ENCODE assay signal across 1 cellular context in the genomic region with DNA sequence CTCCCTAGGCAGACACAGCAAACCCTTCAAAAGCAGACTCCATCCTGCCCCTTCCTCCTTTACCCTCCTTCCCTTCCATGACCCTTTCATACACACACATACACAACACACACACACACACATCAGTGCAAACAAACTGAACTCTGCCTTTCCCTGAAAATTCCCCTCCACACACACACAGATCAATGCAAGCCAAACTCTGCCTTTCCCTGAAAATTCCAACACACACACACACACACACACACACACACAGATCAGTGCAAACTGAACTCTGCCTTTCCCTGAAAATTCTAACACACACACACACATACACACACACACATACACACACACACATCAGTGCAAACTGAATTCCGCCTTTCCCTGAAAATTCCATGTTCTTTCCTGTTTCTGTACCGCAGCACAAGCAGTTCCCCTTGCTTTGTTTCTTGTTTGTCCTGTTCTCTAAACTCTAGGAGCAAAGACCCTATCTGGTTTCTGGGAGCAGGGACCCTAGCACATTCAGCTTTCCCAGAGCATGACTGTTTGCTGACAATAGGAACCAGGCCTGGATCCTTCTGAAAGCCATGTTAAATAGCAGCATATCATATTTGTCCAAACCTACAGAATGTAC.
TF ChIP-seq lines count a peak whose summit lies in the region.

No MANE protein-coding gene starts in this region.

TF ChIP-seq in WTC11, 78 proteins besides CTCF, POLR2A, EP300 and RAD21:
- TF ChIP-seq PRDM15 (CRISPR knock-in tag; IDR thresholded peaks at IDR 0.05) (no peak), ZSCAN18 (CRISPR knock-in tag; IDR thresholded peaks at IDR 0.05) (no peak), USF1 (CRISPR knock-in tag; IDR thresholded peaks at IDR 0.05) (no peak), ZNF219 (CRISPR knock-in tag; IDR thresholded peaks at IDR 0.05; ENCODE audit: borderline replicate concordance) (no peak), RELA (CRISPR knock-in tag; IDR thresholded peaks at IDR 0.05; ENCODE audit: borderline replicate concordance) (no peak), CREM (CRISPR knock-in tag; IDR thresholded peaks at IDR 0.05) (no peak), MAX (CRISPR knock-in tag; IDR thresholded peaks at IDR 0.05) (no peak), ZNF317 (CRISPR knock-in tag; IDR thresholded peaks at IDR 0.05; ENCODE audit: borderline replicate concordance, low read depth) (no peak), OVOL2 (CRISPR knock-in tag; IDR thresholded peaks at IDR 0.05; ENCODE audit: borderline replicate concordance) (no peak), JUN (CRISPR knock-in tag; IDR thresholded peaks at IDR 0.05) (no peak), ELF4 (CRISPR knock-in tag; IDR thresholded peaks at IDR 0.05; ENCODE audit: low read depth) (no peak), NR1H2 (CRISPR knock-in tag; IDR thresholded peaks at IDR 0.05) (no peak), SMAD4 (CRISPR knock-in tag; IDR thresholded peaks at IDR 0.05) (no peak)
- TF ChIP-seq, protein P1, sequence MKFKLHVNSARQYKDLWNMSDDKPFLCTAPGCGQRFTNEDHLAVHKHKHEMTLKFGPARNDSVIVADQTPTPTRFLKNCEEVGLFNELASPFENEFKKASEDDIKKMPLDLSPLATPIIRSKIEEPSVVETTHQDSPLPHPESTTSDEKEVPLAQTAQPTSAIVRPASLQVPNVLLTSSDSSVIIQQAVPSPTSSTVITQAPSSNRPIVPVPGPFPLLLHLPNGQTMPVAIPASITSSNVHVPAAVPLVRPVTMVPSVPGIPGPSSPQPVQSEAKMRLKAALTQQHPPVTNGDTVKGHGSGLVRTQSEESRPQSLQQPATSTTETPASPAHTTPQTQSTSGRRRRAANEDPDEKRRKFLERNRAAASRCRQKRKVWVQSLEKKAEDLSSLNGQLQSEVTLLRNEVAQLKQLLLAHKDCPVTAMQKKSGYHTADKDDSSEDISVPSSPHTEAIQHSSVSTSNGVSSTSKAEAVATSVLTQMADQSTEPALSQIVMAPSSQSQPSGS (CRISPR knock-in tag; IDR thresholded peaks at IDR 0.05; ENCODE audit: borderline replicate concordance, low read depth): no peak
- TF ChIP-seq, protein P2, sequence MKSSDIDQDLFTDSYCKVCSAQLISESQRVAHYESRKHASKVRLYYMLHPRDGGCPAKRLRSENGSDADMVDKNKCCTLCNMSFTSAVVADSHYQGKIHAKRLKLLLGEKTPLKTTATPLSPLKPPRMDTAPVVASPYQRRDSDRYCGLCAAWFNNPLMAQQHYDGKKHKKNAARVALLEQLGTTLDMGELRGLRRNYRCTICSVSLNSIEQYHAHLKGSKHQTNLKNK (CRISPR knock-in tag; IDR thresholded peaks at IDR 0.05): no peak
